In genomic region chr4:26789208-26789607, GRCh38 we compare ENCODE assay signal across 18 cellular contexts.
DNase-seq lines count a peak whose midpoint lies in the region; ATAC-seq and TF ChIP-seq lines count a peak whose summit lies in the region.
"Had no signal": no experiment of that assay in that cellular context is flagged by ENCODE, and none has a peak within 500 bp of the region (broad histone marks: within the 10 kb centered on the region; RNA-seq: fewer than 3 reads in every experiment).

No MANE protein-coding gene starts in this region.

- H3K9ac ChIP-seq in BLaER1 treated with 17β-estradiol and CSF1 and Interleukin-3, amounts not matched to agents 10 nM and 100 nM, result peak overlapping the region in 3 of 11 experiments; percentile 67 to 75 (median 73); a peak in 2 of 22 replicates
- H3K9ac ChIP-seq in SK-N-SH, result no peak overlapping the region

- peaks cover 28 to 48% (median 41%) of the 10 kb centered on the region in 10 experiments for H3K4me1 ChIP-seq in BLaER1 treated with 17β-estradiol and CSF1 and Interleukin-3, amounts not matched to agents 10 nM and 100 nM
- peaks cover 2 to 16% of the 10 kb centered on the region in 2 experiments; a peak in 3 of 4 replicates for H3K4me1 ChIP-seq in SK-N-SH (ENCODE audit: control insufficient read depth in 1 of 2, insufficient read depth in 2 of 2, low read depth in 1 of 2, low read length in 1 of 2)

- H3K4me2 ChIP-seq in BLaER1 treated with 17β-estradiol and CSF1 and Interleukin-3, amounts not matched to agents 10 nM and 100 nM, result peak overlapping the region in 9 of 11 experiments; percentile 79 to 94 (median 87); a peak in 19 of 22 replicates
- no peak overlapping the region for H3K4me2 ChIP-seq in SK-N-SH

- peak overlapping the region in 6 of 11 experiments; percentile 61 to 83 (median 79); a peak in 12 of 22 replicates for H3K27ac ChIP-seq in BLaER1 treated with 17β-estradiol and CSF1 and Interleukin-3, amounts not matched to agents 10 nM and 100 nM
- no peak overlapping the region for H3K27ac ChIP-seq in SK-N-SH (ENCODE audit: low read depth in 2 of 2, low read length in 1 of 2)

- no peaks in the 10 kb centered on the region for H3K27me3 ChIP-seq in BLaER1 treated with 17β-estradiol and CSF1 and Interleukin-3, amounts not matched to agents 10 nM and 100 nM
- no peaks in the 10 kb centered on the region for H3K27me3 ChIP-seq in SK-N-SH (ENCODE audit: insufficient read depth)

- in situ Hi-C loops in ACHN (cut with HindIII; ENCODE audit: low pct_ligation_motif_present, low pct_unique_long_range_greater_than_20kb, low sequenced_read_pairs), result no loop called here

- CTCF ChIA-PET in SK-N-SH (lab: Yijun Ruan, JAX), result interaction anchor here (1.1 to 1.3 kb wide), 2 partner anchors 10 to 205 kb away, joined by 3 to 5 read pairs; partner anchors contain the start of gene TBC1D19

- no peaks in the 10 kb centered on the region for H3K9me2 ChIP-seq in SK-N-SH

- no peak overlapping the region for H3K4me3 ChIP-seq in BLaER1 treated with 17β-estradiol and CSF1 and Interleukin-3, amounts not matched to agents 10 nM and 100 nM
- H3K4me3 ChIP-seq in SK-N-SH (ENCODE audit: low read depth in 2 of 2, low read length in 1 of 2), result no peak overlapping the region
- H3K4me3 ChIP-seq: A549 had no signal

- H4K20me1 ChIP-seq in BLaER1 treated with 17β-estradiol and CSF1 and Interleukin-3, amounts not matched to agents 10 nM and 100 nM, result no peaks in the 10 kb centered on the region
- H4K20me1 ChIP-seq in SK-N-SH (ENCODE audit: insufficient read depth), result no peaks in the 10 kb centered on the region

- DNase-seq in LHCN-M2 (ENCODE audit: low read depth) (peak; percentile 80), SK-N-SH (no peak), myocyte (ENCODE audit: low read depth) (peak; percentile 81), ACHN (no peak), NCI-H526 treated with DMSO at 0.1 percent for 48 hours (lab: John Stamatoyannopoulos, UW) (no peak)
- DNase-seq: C1 segment of cervical spinal cord; CD8-positive, alpha-beta memory T cell; KBM-7; NCI-H1048; NCI-H1436 treated with DMSO at 0.1 percent for 48 hours; NCI-H2029; NCI-H2171 treated with DMSO at 0.1 percent for 48 hours; RPMI8226; SIG-M5 had no signal

- no peak for ATAC-seq in HG02763 (IDR thresholded peaks at IDR 0.05; ENCODE audit: unreplicated experiment)
- ATAC-seq: A549, HepG2 had no signal

- POLR2A ChIA-PET in SK-N-SH (lab: Yijun Ruan, JAX), result no interaction called here

- TF ChIP-seq RAD21 in SK-N-SH (IDR thresholded peaks at IDR 0.05; ENCODE audit: low read length), result no peak

- H3K79me2 ChIP-seq in SK-N-SH (ENCODE audit: insufficient read depth), result no peaks in the 10 kb centered on the region

- peaks cover 10 to 39% (median 22%) of the 10 kb centered on the region in 11 experiments; a peak in 21 of 22 replicates for H3K9me3 ChIP-seq in BLaER1 treated with 17β-estradiol and CSF1 and Interleukin-3, amounts not matched to agents 10 nM and 100 nM (replicated peaks in 1 of 11)
- H3K9me3 ChIP-seq in SK-N-SH, result no peaks in the 10 kb centered on the region
- H3K9me3 ChIP-seq: A549 had no signal

- no peak overlapping the region for H2AFZ ChIP-seq in SK-N-SH (ENCODE audit: low read depth)

- no peak for TF ChIP-seq CTCF in SK-N-SH (IDR thresholded peaks at IDR 0.05)

- H3F3A ChIP-seq in SK-N-SH (replicated peaks; ENCODE audit: insufficient read depth), result no peaks in the 10 kb centered on the region

- no peaks in the 10 kb centered on the region; a peak in 2 of 22 replicates for H3K36me3 ChIP-seq in BLaER1 treated with 17β-estradiol and CSF1 and Interleukin-3, amounts not matched to agents 10 nM and 100 nM
- no peaks in the 10 kb centered on the region for H3K36me3 ChIP-seq in SK-N-SH (replicated peaks in 1 of 2; ENCODE audit: control insufficient read depth in 1 of 2, insufficient read depth in 2 of 2, low read length in 1 of 2)

- TF ChIP-seq EP300 in SK-N-SH (IDR thresholded peaks at IDR 0.05; ENCODE audit: borderline replicate concordance in 1 of 2, low read depth in 1 of 2, low read length in 1 of 2), result no peak

TF ChIP-seq in SK-N-SH, 30 proteins besides CTCF, POLR2A, EP300 and RAD21:
- TF ChIP-seq TEAD4 (IDR thresholded peaks at IDR 0.05; ENCODE audit: borderline replicate concordance, insufficient read depth) (no peak), JUND (IDR thresholded peaks at IDR 0.05) (0 out of 2 replicates have a peak, but pooled peaks have one; percentile 7), TCF12 (IDR thresholded peaks at IDR 0.05) (peak; percentile 24; the same call in 1 of the 2 replicates), GATA2 (CRISPR knock-in tag; IDR thresholded peaks at IDR 0.05) (no peak)
- TF ChIP-seq, protein P1, sequence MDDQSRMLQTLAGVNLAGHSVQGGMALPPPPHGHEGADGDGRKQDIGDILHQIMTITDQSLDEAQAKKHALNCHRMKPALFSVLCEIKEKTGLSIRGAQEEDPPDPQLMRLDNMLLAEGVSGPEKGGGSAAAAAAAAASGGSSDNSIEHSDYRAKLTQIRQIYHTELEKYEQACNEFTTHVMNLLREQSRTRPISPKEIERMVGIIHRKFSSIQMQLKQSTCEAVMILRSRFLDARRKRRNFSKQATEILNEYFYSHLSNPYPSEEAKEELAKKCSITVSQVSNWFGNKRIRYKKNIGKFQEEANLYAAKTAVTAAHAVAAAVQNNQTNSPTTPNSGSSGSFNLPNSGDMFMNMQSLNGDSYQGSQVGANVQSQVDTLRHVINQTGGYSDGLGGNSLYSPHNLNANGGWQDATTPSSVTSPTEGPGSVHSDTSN (IDR thresholded peaks at IDR 0.05), result peak; percentile 60
TF ChIP-seq in SK-N-SH: peak in this region for 3.

Comparison
In these comparisons a context has a peak if more than half of its experiments do, and no peak if none do; other contexts are left out.
1. H3K27ac ChIP-seq: peak in BLaER1 treated with 17β-estradiol and CSF1 and Interleukin-3, amounts not matched to agents 10 nM and 100 nM (6 of 11); none in SK-N-SH (0 of 2).
2. DNase-seq: peak in LHCN-M2 (single experiment) and myocyte (single experiment); none in SK-N-SH (single experiment), ACHN (single experiment) and NCI-H526 treated with DMSO at 0.1 percent for 48 hours (single experiment).